1 cellular context compared by ENCODE assay signal in the genomic region with DNA sequence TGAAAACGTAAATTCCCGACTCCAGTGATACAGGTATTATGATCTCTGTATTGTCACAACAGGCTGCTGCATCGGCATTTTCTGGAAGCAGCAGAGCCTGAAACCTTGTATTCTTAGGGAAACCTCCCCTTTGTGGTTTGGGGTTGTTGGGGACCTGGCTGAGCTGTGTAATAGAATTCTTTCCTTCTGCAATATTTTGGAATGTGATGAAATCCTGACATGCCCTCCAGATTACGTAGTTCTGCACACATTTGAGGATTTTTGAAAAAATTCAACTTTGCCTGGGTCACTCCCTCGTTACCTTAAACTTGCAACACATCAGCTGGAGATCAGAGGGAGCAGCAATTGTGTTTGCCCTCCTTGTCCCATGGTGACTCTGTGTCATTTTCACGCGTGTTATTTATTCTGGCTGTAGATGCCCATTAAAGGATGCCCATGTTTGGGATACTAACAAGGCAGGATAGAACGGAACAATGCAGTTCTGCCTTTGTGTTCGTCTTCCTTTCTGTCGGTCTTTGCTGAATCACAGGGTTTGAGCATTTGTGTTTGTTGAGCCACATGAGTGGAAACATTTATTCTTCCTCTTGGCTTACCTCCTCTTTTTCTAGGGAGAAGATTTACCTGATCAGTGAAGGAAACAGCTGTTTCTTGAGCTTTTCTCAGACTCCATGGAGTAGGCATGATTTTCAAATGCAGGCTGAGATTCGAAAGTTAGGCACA.
A peak's percentile ranks its signal among the peaks of the same experiment; 100 is the strongest.
TF ChIP-seq lines count a peak whose summit lies in the region.

No MANE protein-coding gene starts in this region.

TF ChIP-seq in A549, 52 proteins besides CTCF, POLR2A, EP300 and RAD21 (continued from another document):
- TF ChIP-seq, protein P1, sequence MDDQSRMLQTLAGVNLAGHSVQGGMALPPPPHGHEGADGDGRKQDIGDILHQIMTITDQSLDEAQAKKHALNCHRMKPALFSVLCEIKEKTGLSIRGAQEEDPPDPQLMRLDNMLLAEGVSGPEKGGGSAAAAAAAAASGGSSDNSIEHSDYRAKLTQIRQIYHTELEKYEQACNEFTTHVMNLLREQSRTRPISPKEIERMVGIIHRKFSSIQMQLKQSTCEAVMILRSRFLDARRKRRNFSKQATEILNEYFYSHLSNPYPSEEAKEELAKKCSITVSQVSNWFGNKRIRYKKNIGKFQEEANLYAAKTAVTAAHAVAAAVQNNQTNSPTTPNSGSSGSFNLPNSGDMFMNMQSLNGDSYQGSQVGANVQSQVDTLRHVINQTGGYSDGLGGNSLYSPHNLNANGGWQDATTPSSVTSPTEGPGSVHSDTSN (IDR thresholded peaks at IDR 0.05): no peak
- TF ChIP-seq HEYL (CRISPR knock-in tag; IDR thresholded peaks at IDR 0.05): no peak
- TF ChIP-seq JUNB (IDR thresholded peaks at IDR 0.05): peak; percentile 36; the same call in 1 of the 2 replicates
- no peak for TF ChIP-seq SREBF2 (IDR thresholded peaks at IDR 0.05)
- no peak for TF ChIP-seq KDM1A (IDR thresholded peaks at IDR 0.05; ENCODE audit: low read depth)
- TF ChIP-seq, protein P2, sequence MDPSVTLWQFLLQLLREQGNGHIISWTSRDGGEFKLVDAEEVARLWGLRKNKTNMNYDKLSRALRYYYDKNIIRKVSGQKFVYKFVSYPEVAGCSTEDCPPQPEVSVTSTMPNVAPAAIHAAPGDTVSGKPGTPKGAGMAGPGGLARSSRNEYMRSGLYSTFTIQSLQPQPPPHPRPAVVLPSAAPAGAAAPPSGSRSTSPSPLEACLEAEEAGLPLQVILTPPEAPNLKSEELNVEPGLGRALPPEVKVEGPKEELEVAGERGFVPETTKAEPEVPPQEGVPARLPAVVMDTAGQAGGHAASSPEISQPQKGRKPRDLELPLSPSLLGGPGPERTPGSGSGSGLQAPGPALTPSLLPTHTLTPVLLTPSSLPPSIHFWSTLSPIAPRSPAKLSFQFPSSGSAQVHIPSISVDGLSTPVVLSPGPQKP (IDR thresholded peaks at IDR 0.05; ENCODE audit: low read depth, low read length): no peak
- TF ChIP-seq SMC3 (IDR thresholded peaks at IDR 0.05): 0 out of 3 replicates have a peak, but pooled peaks have one; percentile 27
- no peak for TF ChIP-seq NR3C1 (IDR thresholded peaks at IDR 0.05)
- TF ChIP-seq, protein P3, sequence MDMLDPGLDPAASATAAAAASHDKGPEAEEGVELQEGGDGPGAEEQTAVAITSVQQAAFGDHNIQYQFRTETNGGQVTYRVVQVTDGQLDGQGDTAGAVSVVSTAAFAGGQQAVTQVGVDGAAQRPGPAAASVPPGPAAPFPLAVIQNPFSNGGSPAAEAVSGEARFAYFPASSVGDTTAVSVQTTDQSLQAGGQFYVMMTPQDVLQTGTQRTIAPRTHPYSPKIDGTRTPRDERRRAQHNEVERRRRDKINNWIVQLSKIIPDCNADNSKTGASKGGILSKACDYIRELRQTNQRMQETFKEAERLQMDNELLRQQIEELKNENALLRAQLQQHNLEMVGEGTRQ (IDR thresholded peaks at IDR 0.05): no peak
- TF ChIP-seq HOXB5 (CRISPR knock-in tag; IDR thresholded peaks at IDR 0.05): no peak
- TF ChIP-seq CBX2 (IDR thresholded peaks at IDR 0.05; ENCODE audit: borderline replicate concordance, low read depth): no peak
- no peak for TF ChIP-seq EHMT2 (IDR thresholded peaks at IDR 0.05; ENCODE audit: low read depth)
- TF ChIP-seq, protein P4, sequence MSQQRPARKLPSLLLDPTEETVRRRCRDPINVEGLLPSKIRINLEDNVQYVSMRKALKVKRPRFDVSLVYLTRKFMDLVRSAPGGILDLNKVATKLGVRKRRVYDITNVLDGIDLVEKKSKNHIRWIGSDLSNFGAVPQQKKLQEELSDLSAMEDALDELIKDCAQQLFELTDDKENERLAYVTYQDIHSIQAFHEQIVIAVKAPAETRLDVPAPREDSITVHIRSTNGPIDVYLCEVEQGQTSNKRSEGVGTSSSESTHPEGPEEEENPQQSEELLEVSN (IDR thresholded peaks at IDR 0.05; ENCODE audit: borderline replicate concordance, low read depth): no peak
- no peak; the same call in 1 of the 2 replicates for TF ChIP-seq HES2 (IDR thresholded peaks at IDR 0.05)
- TF ChIP-seq CEBPB (IDR thresholded peaks at IDR 0.05): peak; percentile 91 to 94
- TF ChIP-seq RCOR1 (IDR thresholded peaks at IDR 0.05; ENCODE audit: low read depth, low read length): no peak
- no peak for TF ChIP-seq RNF2 (IDR thresholded peaks at IDR 0.05; ENCODE audit: borderline replicate concordance, low read depth)
- no peak for TF ChIP-seq EHF (CRISPR knock-in tag; IDR thresholded peaks at IDR 0.05)
- no peak for TF ChIP-seq CHD2 (IDR thresholded peaks at IDR 0.05; ENCODE audit: low read length, partially characterized antibody)
- TF ChIP-seq BCL3 (IDR thresholded peaks at IDR 0.05): no peak
- no peak for TF ChIP-seq POLR2AphosphoS2 (conservative IDR thresholded peaks at IDR 0.05; ENCODE audit: low read length)
- no peak for TF ChIP-seq CHD4 (IDR thresholded peaks at IDR 0.05; ENCODE audit: borderline replicate concordance)
- no peak for TF ChIP-seq KDM5A (IDR thresholded peaks at IDR 0.05)
- no peak; the same call in 1 of the 2 replicates for TF ChIP-seq ZSCAN20 (CRISPR knock-in tag; IDR thresholded peaks at IDR 0.05)
- no peak for TF ChIP-seq FOXS1 (CRISPR knock-in tag; IDR thresholded peaks at IDR 0.05)
- TF ChIP-seq, protein P5, sequence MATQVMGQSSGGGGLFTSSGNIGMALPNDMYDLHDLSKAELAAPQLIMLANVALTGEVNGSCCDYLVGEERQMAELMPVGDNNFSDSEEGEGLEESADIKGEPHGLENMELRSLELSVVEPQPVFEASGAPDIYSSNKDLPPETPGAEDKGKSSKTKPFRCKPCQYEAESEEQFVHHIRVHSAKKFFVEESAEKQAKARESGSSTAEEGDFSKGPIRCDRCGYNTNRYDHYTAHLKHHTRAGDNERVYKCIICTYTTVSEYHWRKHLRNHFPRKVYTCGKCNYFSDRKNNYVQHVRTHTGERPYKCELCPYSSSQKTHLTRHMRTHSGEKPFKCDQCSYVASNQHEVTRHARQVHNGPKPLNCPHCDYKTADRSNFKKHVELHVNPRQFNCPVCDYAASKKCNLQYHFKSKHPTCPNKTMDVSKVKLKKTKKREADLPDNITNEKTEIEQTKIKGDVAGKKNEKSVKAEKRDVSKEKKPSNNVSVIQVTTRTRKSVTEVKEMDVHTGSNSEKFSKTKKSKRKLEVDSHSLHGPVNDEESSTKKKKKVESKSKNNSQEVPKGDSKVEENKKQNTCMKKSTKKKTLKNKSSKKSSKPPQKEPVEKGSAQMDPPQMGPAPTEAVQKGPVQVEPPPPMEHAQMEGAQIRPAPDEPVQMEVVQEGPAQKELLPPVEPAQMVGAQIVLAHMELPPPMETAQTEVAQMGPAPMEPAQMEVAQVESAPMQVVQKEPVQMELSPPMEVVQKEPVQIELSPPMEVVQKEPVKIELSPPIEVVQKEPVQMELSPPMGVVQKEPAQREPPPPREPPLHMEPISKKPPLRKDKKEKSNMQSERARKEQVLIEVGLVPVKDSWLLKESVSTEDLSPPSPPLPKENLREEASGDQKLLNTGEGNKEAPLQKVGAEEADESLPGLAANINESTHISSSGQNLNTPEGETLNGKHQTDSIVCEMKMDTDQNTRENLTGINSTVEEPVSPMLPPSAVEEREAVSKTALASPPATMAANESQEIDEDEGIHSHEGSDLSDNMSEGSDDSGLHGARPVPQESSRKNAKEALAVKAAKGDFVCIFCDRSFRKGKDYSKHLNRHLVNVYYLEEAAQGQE (IDR thresholded peaks at IDR 0.05): no peak
- TF ChIP-seq TP53 (CRISPR knock-in tag; IDR thresholded peaks at IDR 0.05): no peak
- no peak for TF ChIP-seq HDAC2 (IDR thresholded peaks at IDR 0.05)
- TF ChIP-seq RFX5 (IDR thresholded peaks at IDR 0.05): no peak
- no peak for TF ChIP-seq ZFP36 (IDR thresholded peaks at IDR 0.05; ENCODE audit: borderline replicate concordance, partially characterized antibody)
- no peak for TF ChIP-seq MYC (IDR thresholded peaks at IDR 0.05; ENCODE audit: borderline replicate concordance, low read length)
- TF ChIP-seq ATOH8 (CRISPR knock-in tag; IDR thresholded peaks at IDR 0.05; ENCODE audit: low read depth): no peak
- peak; percentile 91 for TF ChIP-seq MAFK (IDR thresholded peaks at IDR 0.05; ENCODE audit: partially characterized antibody)
- peak; percentile 68 for TF ChIP-seq GATA3 (IDR thresholded peaks at IDR 0.05; ENCODE audit: borderline replicate concordance)
- no peak for TF ChIP-seq NPAS2 (CRISPR knock-in tag; IDR thresholded peaks at IDR 0.05; ENCODE audit: borderline replicate concordance)
- no peak for TF ChIP-seq MAZ (IDR thresholded peaks at IDR 0.05; ENCODE audit: borderline replicate concordance, low read depth, low read length)
- TF ChIP-seq RARB (CRISPR knock-in tag; IDR thresholded peaks at IDR 0.05): no peak
- no peak for TF ChIP-seq ZNF302 (CRISPR knock-in tag; IDR thresholded peaks at IDR 0.05)
- TF ChIP-seq JUN (IDR thresholded peaks at IDR 0.05): peak in 1 of 2 experiments; percentile 81; a peak in 2 of 5 replicates
- no peak for TF ChIP-seq HOXA7 (CRISPR knock-in tag; IDR thresholded peaks at IDR 0.05)
